ENCODE assay signal across 23 cellular contexts in the genomic region with DNA sequence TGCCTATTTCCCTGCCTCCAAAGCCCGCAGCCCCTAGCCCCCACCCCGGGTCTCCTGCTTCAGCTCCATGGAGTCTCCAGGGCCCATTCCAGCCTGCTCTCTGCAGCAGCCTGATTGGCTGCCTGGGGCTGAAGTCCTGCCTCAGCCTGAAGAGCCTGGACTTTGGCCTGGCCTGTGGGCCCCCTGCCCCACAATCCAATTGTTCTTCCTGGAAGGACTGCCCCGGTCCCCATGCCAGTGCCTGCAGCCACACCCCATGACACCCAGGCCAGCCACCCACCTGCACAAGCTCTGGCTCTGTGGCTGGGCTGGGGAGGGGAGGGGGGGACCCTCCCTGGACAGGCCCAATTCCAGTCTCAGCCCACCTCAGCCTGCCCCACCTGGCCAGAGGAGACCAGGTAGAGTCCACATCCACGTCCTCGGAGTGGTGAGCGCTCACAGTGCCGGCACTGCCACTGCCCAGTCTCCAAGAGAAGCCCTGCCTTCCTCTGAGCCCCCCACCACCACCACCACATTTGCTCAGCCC. TPM values are rescaled to one million over a fixed set of nuclear protein-coding genes. Genes with fewer than 3 reads are reported as not detected.
DNase-seq lines count a peak whose midpoint lies in the region; ATAC-seq, FAIRE-seq and TF ChIP-seq lines count a peak whose summit lies in the region.
"Had no signal": no experiment of that assay in that cellular context is flagged by ENCODE, and none has a peak within 500 bp of the region (broad histone marks: within the 10 kb centered on the region; RNA-seq: fewer than 3 reads in every experiment).

No MANE protein-coding gene starts in this region.

- H3K27ac Mint-ChIP-seq in activated naive CD4-positive, alpha-beta T cell treated with anti-CD3 and anti-CD28 coated beads, Interleukin-2, amount 50 U/mL, for 72 hours: no peak overlapping the region
- H3K27ac Mint-ChIP-seq: CD14-positive monocyte, HFFc6, IgD-negative memory B cell had no signal

- H3K27ac ChIP-seq in liver (ENCODE audit: low read depth in 1 of 2, low read length in 2 of 2) (no peak overlapping the region), small intestine (ENCODE audit: low read depth in 1 of 2, low read length in 1 of 2) (no peak overlapping the region)
- H3K27ac ChIP-seq: PC-9, RWPE1 had no signal

- H3K4me3 ChIP-seq in liver (ENCODE audit: low read depth in 1 of 3, low read length in 3 of 3): no peak overlapping the region
- H3K4me3 ChIP-seq in small intestine (ENCODE audit: low read depth in 1 of 2, low read length in 2 of 2): no peak overlapping the region
- H3K4me3 ChIP-seq: GM12878, PC-9 had no signal

- no peak overlapping the region for H3K9ac ChIP-seq in liver (ENCODE audit: low read depth in 1 of 2, low read length in 2 of 2)

- FAIRE-seq in small intestine (lab: Jason Lieb, UNC): no peak
- FAIRE-seq: GM12878, H1 had no signal

- H3K27me3 ChIP-seq in liver (ENCODE audit: control insufficient read depth in 4 of 4, insufficient read depth in 4 of 4, low read length in 3 of 4) (peaks cover 0 to 4% (median 3%) of the 10 kb centered on the region in 4 donors), small intestine (ENCODE audit: control insufficient read depth in 2 of 2, insufficient read depth in 2 of 2, low read length in 2 of 2) (peaks cover 0 to 16% of the 10 kb centered on the region in 2 donors)

- H3K9me3 Mint-ChIP-seq in activated naive CD4-positive, alpha-beta T cell treated with anti-CD3 and anti-CD28 coated beads, Interleukin-2, amount 50 U/mL, for 72 hours: no peaks in the 10 kb centered on the region
- H3K9me3 Mint-ChIP-seq: HFFc6, IgD-negative memory B cell had no signal

- peaks cover 7 to 22% (median 13%) of the 10 kb centered on the region in 4 donors for H3K4me1 ChIP-seq in liver (ENCODE audit: control insufficient read depth in 4 of 4, insufficient read depth in 4 of 4, low read length in 3 of 4)
- peaks cover 0 to 3% of the 10 kb centered on the region in 2 donors for H3K4me1 ChIP-seq in small intestine (ENCODE audit: control insufficient read depth in 2 of 2, insufficient read depth in 1 of 2, low read depth in 1 of 2, low read length in 1 of 2)

- peaks cover 0 to 4% of the 10 kb centered on the region in 2 donors for H3K36me3 Mint-ChIP-seq in activated naive CD4-positive, alpha-beta T cell treated with anti-CD3 and anti-CD28 coated beads, Interleukin-2, amount 50 U/mL, for 72 hours
- H3K36me3 Mint-ChIP-seq: CD14-positive monocyte, IgD-negative memory B cell had no signal

- H3K36me3 ChIP-seq in liver (ENCODE audit: control insufficient read depth in 4 of 4, insufficient read depth in 3 of 4, low read depth in 1 of 4, low read length in 3 of 4): peaks cover 0 to 1% (median 0%) of the 10 kb centered on the region in 4 donors
- H3K36me3 ChIP-seq in small intestine (ENCODE audit: control insufficient read depth in 2 of 2, insufficient read depth in 2 of 2, low read length in 2 of 2): no peaks in the 10 kb centered on the region

- H3K9me3 ChIP-seq in liver (ENCODE audit: control insufficient read depth in 4 of 4, low read length in 3 of 4) (no peaks in the 10 kb centered on the region), small intestine (ENCODE audit: control insufficient read depth, low read depth) (no peaks in the 10 kb centered on the region)

- 72% methylated on average over 7 of the region's 7 CpGs for WGBS in liver
- 40 to 75% (median 41%) methylated on average over 7 of the region's 7 CpGs for WGBS in small intestine, 3 donors

- no peak for TF ChIP-seq CTCF in liver (IDR thresholded peaks at IDR 0.05; ENCODE audit: low read depth, low read length, missing input control)

- no peak for ATAC-seq in activated naive CD4-positive, alpha-beta T cell treated with anti-CD3 and anti-CD28 coated beads, Interleukin-2, amount 50 U/mL, for 72 hours
- ATAC-seq: GM12878 had no signal

- DNase-seq in ELF-1 (ENCODE audit: low read depth, low spot score) (peak; percentile 69), HuH-7.5 (ENCODE audit: low spot score) (peak; percentile 77), small intestine (peak; percentile 63), germinal center (ENCODE audit: low spot score) (no peak)
- DNase-seq in activated naive CD4-positive, alpha-beta T cell treated with anti-CD3 and anti-CD28 coated beads, Interleukin-2, amount 50 U/mL, for 16 hours: no peak
- DNase-seq in activated naive CD4-positive, alpha-beta T cell treated with anti-CD3 and anti-CD28 coated beads, Interleukin-2, amount 50 U/mL, for 72 hours (ENCODE audit: low spot score in 2 of 2): no peak
- DNase-seq: ACHN, HFFc6, Karpas-422, NCI-H1048, NCI-H1436, NCI-H1930, NCI-H345, NCI-H524 treated with DMSO at 0.1 percent for 48 hours, PC-9 had no signal

- no peak for TF ChIP-seq RAD21 in liver (IDR thresholded peaks at IDR 0.05)

TF ChIP-seq in liver, 16 proteins besides CTCF, POLR2A, EP300 and RAD21:
- TF ChIP-seq JUND (IDR thresholded peaks at IDR 0.05): no peak
- TF ChIP-seq YY1 (IDR thresholded peaks at IDR 0.05): no peak
- peak; percentile 18 to 63 for TF ChIP-seq HNF4A (conservative IDR thresholded peaks at IDR 0.05)
- TF ChIP-seq TAF1 (conservative IDR thresholded peaks at IDR 0.05): no peak
TF ChIP-seq in liver: peak in this region for 1.

RNA-seq across cellular contexts. Expression of a gene that starts 12.3 kb away (rescaled TPM):
- 10 to 100 TPM in 1 of 2 donors, 1 to 10 TPM in 1; 1.7 to 12.0 TPM for total RNA-seq in liver
- polyA plus RNA-seq in liver (1 to 10 TPM; 3.8 to 4.1 TPM), small intestine (100 to 1,000 TPM in 2 of 3 donors, 10 to 100 TPM in 1; 15.3 to 197 (median 114) TPM)
- under 1 TPM in 1 of 2 donors, not detected in 1; 0.23 TPM for total RNA-seq in activated naive CD4-positive, alpha-beta T cell treated with anti-CD3 and anti-CD28 coated beads, Interleukin-2, amount 50 U/mL, for 72 hours
- total RNA-seq: H1, HFFc6, HT-29, MCF 10A, PC-9 had no signal
- polyA plus RNA-seq: CD14-positive monocyte, H1 had no signal

RNA-seq across cellular contexts. Expression of a gene that starts 34.9 kb away (rescaled TPM):
- total RNA-seq in liver: 1 to 10 TPM in 1 of 2 donors, under 1 TPM in 1; 0.33 to 2.4 TPM
- polyA plus RNA-seq in liver: under 1 TPM; 0.36 to 0.69 TPM
- 1 to 10 TPM in 2 of 3 donors, under 1 TPM in 1; 0.22 to 2.3 (median 1.9) TPM for polyA plus RNA-seq in small intestine
- 1 to 10 TPM; 2.8 to 3.3 TPM for total RNA-seq in activated naive CD4-positive, alpha-beta T cell treated with anti-CD3 and anti-CD28 coated beads, Interleukin-2, amount 50 U/mL, for 72 hours

RNA-seq across cellular contexts. Expression of a gene that starts 53.9 kb away (rescaled TPM):
- total RNA-seq in liver: 1 to 10 TPM; 1.4 to 2.3 TPM
- polyA plus RNA-seq in liver (1 to 10 TPM in 1 of 2 donors, under 1 TPM in 1; 0.75 to 2.7 TPM), small intestine (1 to 10 TPM; 2.7 to 6.1 (median 4.5) TPM)
- total RNA-seq in activated naive CD4-positive, alpha-beta T cell treated with anti-CD3 and anti-CD28 coated beads, Interleukin-2, amount 50 U/mL, for 72 hours: 1 to 10 TPM; 1.5 to 5.6 TPM

Comparison
In these comparisons a context has a peak if more than half of its experiments do, and no peak if none do; other contexts are left out.
1. DNase-seq: peak in ELF-1 (single experiment), HuH-7.5 (single experiment) and small intestine (single experiment); none in activated naive CD4-positive, alpha-beta T cell treated with anti-CD3 and anti-CD28 coated beads, Interleukin-2, amount 50 U/mL, for 16 hours (single experiment), germinal center (single experiment) and activated naive CD4-positive, alpha-beta T cell treated with anti-CD3 and anti-CD28 coated beads, Interleukin-2, amount 50 U/mL, for 72 hours (0 of 2).